ENCODE assay signal across 1 cellular context in genomic region chr15:55279746-55280351, GRCh38.
TF ChIP-seq lines count a peak whose summit lies in the region.

No MANE protein-coding gene starts in this region.

TF ChIP-seq in GM12878, 131 proteins besides CTCF, POLR2A, EP300 and RAD21 (continued from another document):
- TF ChIP-seq RUNX3 (IDR thresholded peaks at IDR 0.05; ENCODE audit: low read length) (peak; percentile 86), DPF2 (IDR thresholded peaks at IDR 0.05) (peak; percentile 62; the same call in 1 of the 2 replicates), PBX3 (IDR thresholded peaks at IDR 0.05; ENCODE audit: insufficient replicate concordance, low read depth, low read length) (peak; percentile 7), BCL11A (IDR thresholded peaks at IDR 0.05; ENCODE audit: low read depth, low read length) (peak; percentile 49; the same call in 1 of the 2 replicates), STAT3 (IDR thresholded peaks at IDR 0.05; ENCODE audit: low read depth, low read length) (no peak; the same call in 1 of the 2 replicates), SKIL (IDR thresholded peaks at IDR 0.05; ENCODE audit: low read depth, poor library complexity, severe bottlenecking) (peak; percentile 90), KDM1A (IDR thresholded peaks at IDR 0.05; ENCODE audit: borderline replicate concordance) (no peak), EED (IDR thresholded peaks at IDR 0.05; ENCODE audit: low read depth) (peak; percentile 70), ZBED1 (IDR thresholded peaks at IDR 0.05; ENCODE audit: borderline replicate concordance) (peak; percentile 86; the same call in 1 of the 2 replicates), POU2F2 (IDR thresholded peaks at IDR 0.05; ENCODE audit: borderline replicate concordance, low read depth, low read length) (peak; percentile 83), JUNB (IDR thresholded peaks at IDR 0.05) (peak; percentile 83), YY1 (IDR thresholded peaks at IDR 0.05; ENCODE audit: low read depth, low read length) (0 out of 2 replicates have a peak, but pooled peaks have one; percentile 33), TCF3 (IDR thresholded peaks at IDR 0.05; ENCODE audit: borderline replicate concordance, insufficient read depth, low read depth, low read length) (0 out of 2 replicates have a peak, but pooled peaks have one; percentile 13), PML (IDR thresholded peaks at IDR 0.05; ENCODE audit: low read length) (peak; percentile 74), PKNOX1 (IDR thresholded peaks at IDR 0.05) (no peak), IKZF2 (IDR thresholded peaks at IDR 0.05) (peak; percentile 39 to 63; a peak in 3 of 4 replicates), EZH2 (IDR thresholded peaks at IDR 0.05; ENCODE audit: borderline replicate concordance, control insufficient read depth, low read depth, low read length) (no peak), RFX5 (IDR thresholded peaks at IDR 0.05; ENCODE audit: low read depth, low read length) (no peak), GATAD2B (conservative IDR thresholded peaks at IDR 0.05; ENCODE audit: low read depth) (no peak)
